In genomic region chr18:36095936-36096519, GRCh38 we compare ENCODE assay signal across 8 cellular contexts. TPM values are rescaled to one million over a fixed set of nuclear protein-coding genes. Genes with fewer than 3 reads are reported as not detected.
A peak's percentile ranks its signal among the peaks of the same experiment; 100 is the strongest.
DNase-seq lines count a peak whose midpoint lies in the region; ATAC-seq, FAIRE-seq and TF ChIP-seq lines count a peak whose summit lies in the region.

No MANE protein-coding gene starts in this region.

- no peak overlapping the region for H2AFZ ChIP-seq in astrocyte (ENCODE audit: low read depth, low read length)

- no peak for ATAC-seq in activated CD8-positive, alpha-beta memory T cell treated with anti-CD3 and anti-CD28 coated beads, Interleukin-2, amount 10 ng/mL, durations not matched to agents 7 days and 5 days
- ATAC-seq in GM21717 (IDR thresholded peaks at IDR 0.05; ENCODE audit: unreplicated experiment), result no peak

- peak; percentile 43 for TF ChIP-seq CTCF in astrocyte (IDR thresholded peaks at IDR 0.05; ENCODE audit: insufficient read depth, low read depth, low read length)
- TF ChIP-seq CTCF in tibial artery (IDR thresholded peaks at IDR 0.05), result peak; percentile 37 to 60

- H3K9ac ChIP-seq in astrocyte (ENCODE audit: low read length), result no peak overlapping the region

- H3K36me3 Mint-ChIP-seq in astrocyte (ENCODE audit: low read depth, unreplicated experiment), result no peaks in the 10 kb centered on the region
- no peaks in the 10 kb centered on the region for H3K36me3 Mint-ChIP-seq in immature natural killer cell
- no peaks in the 10 kb centered on the region for H3K36me3 Mint-ChIP-seq in activated CD8-positive, alpha-beta memory T cell treated with anti-CD3 and anti-CD28 coated beads, Interleukin-2, amount 10 ng/mL, durations not matched to agents 7 days and 5 days

- H3K79me2 ChIP-seq in astrocyte (ENCODE audit: insufficient read depth, low read length), result no peaks in the 10 kb centered on the region

- H3K27me3 ChIP-seq in astrocyte (ENCODE audit: insufficient read depth, low read length), result peaks cover 2% of the 10 kb centered on the region
- peaks cover 0 to under 1% of the 10 kb centered on the region in 2 donors for H3K27me3 ChIP-seq in tibial artery

- no peaks in the 10 kb centered on the region for H4K20me1 ChIP-seq in astrocyte (ENCODE audit: insufficient read depth, low read length)

- DNase-seq in AG20443 (ENCODE audit: low spot score), result peak; percentile 44
- no peak for DNase-seq in GM19239 (ENCODE audit: insufficient read length, low spot score)
- peak; percentile 63 for DNase-seq in NCI-H2171 (lab: John Stamatoyannopoulos, UW)
- peak; percentile 56 for DNase-seq in astrocyte (ENCODE audit: low read depth)
- peak; percentile 19 to 45 (median 26) for DNase-seq in immature natural killer cell
- DNase-seq in tibial artery, result no peak
- no peak for DNase-seq in activated CD8-positive, alpha-beta memory T cell treated with anti-CD3 and anti-CD28 coated beads, Interleukin-2, amount 10 ng/mL, durations not matched to agents 7 days and 5 days

- H3K27ac ChIP-seq in astrocyte (ENCODE audit: low read depth, low read length) (no peak overlapping the region), tibial artery (no peak overlapping the region)

- H3K4me1 ChIP-seq in astrocyte (ENCODE audit: insufficient read depth, low read length), result no peaks in the 10 kb centered on the region
- no peaks in the 10 kb centered on the region for H3K4me1 ChIP-seq in tibial artery

- H3K4me1 Mint-ChIP-seq in astrocyte (ENCODE audit: low read depth, unreplicated experiment), result no peaks in the 10 kb centered on the region
- H3K4me1 Mint-ChIP-seq in immature natural killer cell, result peaks cover 9 to 13% of the 10 kb centered on the region in 2 donors
- peaks cover 11% of the 10 kb centered on the region for H3K4me1 Mint-ChIP-seq in activated CD8-positive, alpha-beta memory T cell treated with anti-CD3 and anti-CD28 coated beads, Interleukin-2, amount 10 ng/mL, durations not matched to agents 7 days and 5 days

- FAIRE-seq in GM19239 (lab: Jason Lieb, UNC) (peak; percentile 58), astrocyte (lab: Jason Lieb, UNC) (peak; percentile 68)

- H3K4me2 ChIP-seq in astrocyte (ENCODE audit: low read length), result no peak overlapping the region

- H3K4me3 Mint-ChIP-seq in astrocyte (ENCODE audit: unreplicated experiment) (no peak overlapping the region), immature natural killer cell (no peak overlapping the region)
- H3K4me3 Mint-ChIP-seq in activated CD8-positive, alpha-beta memory T cell treated with anti-CD3 and anti-CD28 coated beads, Interleukin-2, amount 10 ng/mL, durations not matched to agents 7 days and 5 days, result no peak overlapping the region

- peaks cover 6% of the 10 kb centered on the region for H3K27me3 Mint-ChIP-seq in astrocyte (ENCODE audit: low read depth, unreplicated experiment)
- H3K27me3 Mint-ChIP-seq in immature natural killer cell (ENCODE audit: low read depth in 3 of 3), result no peaks in the 10 kb centered on the region
- peaks cover 14% of the 10 kb centered on the region for H3K27me3 Mint-ChIP-seq in activated CD8-positive, alpha-beta memory T cell treated with anti-CD3 and anti-CD28 coated beads, Interleukin-2, amount 10 ng/mL, durations not matched to agents 7 days and 5 days

- intact Hi-C loops in tibial artery (cut with DNase I; ENCODE audit: low total_unique reads), result loop anchor here (2.0 kb wide), 1 partner anchor 189 kb away; no protein-coding TSS in a partner anchor

- H3K36me3 ChIP-seq in astrocyte (ENCODE audit: insufficient read depth, low read length) (no peaks in the 10 kb centered on the region), tibial artery (no peaks in the 10 kb centered on the region)

- H3K4me3 ChIP-seq in astrocyte (ENCODE audit: insufficient read depth, low read depth, low read length), result no peak overlapping the region
- H3K4me3 ChIP-seq in tibial artery, result no peak overlapping the region

- no peak overlapping the region for H3K27ac Mint-ChIP-seq in astrocyte (ENCODE audit: unreplicated experiment)
- H3K27ac Mint-ChIP-seq in immature natural killer cell, result no peak overlapping the region
- no peak overlapping the region for H3K27ac Mint-ChIP-seq in activated CD8-positive, alpha-beta memory T cell treated with anti-CD3 and anti-CD28 coated beads, Interleukin-2, amount 10 ng/mL, durations not matched to agents 7 days and 5 days

- H3K9me3 Mint-ChIP-seq in astrocyte (ENCODE audit: unreplicated experiment), result no peaks in the 10 kb centered on the region
- H3K9me3 Mint-ChIP-seq in immature natural killer cell, result no peaks in the 10 kb centered on the region
- no peaks in the 10 kb centered on the region for H3K9me3 Mint-ChIP-seq in activated CD8-positive, alpha-beta memory T cell treated with anti-CD3 and anti-CD28 coated beads, Interleukin-2, amount 10 ng/mL, durations not matched to agents 7 days and 5 days (ENCODE audit: low read depth)

- CTCF ChIA-PET in activated CD8-positive, alpha-beta memory T cell treated with anti-CD3 and anti-CD28 coated beads, Interleukin-2, amount 10 ng/mL, durations not matched to agents 7 days and 5 days (lab: Charles Lee), result interaction anchor here (0.8 to 2.9 kb wide), 14 partner anchors 11 to 480 kb away, joined by 3 to 44 read pairs (median 4); partner anchors contain the start of gene SLC39A6

- H3K9me3 ChIP-seq in astrocyte (ENCODE audit: insufficient read depth, low read depth, low read length) (no peaks in the 10 kb centered on the region), tibial artery (no peaks in the 10 kb centered on the region)

RNA-seq across cellular contexts. Expression of gene RPRD1A, which starts 28.7 kb away (rescaled TPM):
- total RNA-seq in astrocyte, result 53.3 and 62.6 TPM in 2 replicates
- 10 to 100 TPM in 1 of 3 donors, 1 to 10 TPM in 2; 6.3 to 11.0 (median 7.4) TPM for polyA plus RNA-seq in immature natural killer cell
- 10 to 100 TPM; 26.2 to 33.4 TPM for total RNA-seq in activated CD8-positive, alpha-beta memory T cell treated with anti-CD3 and anti-CD28 coated beads, Interleukin-2, amount 10 ng/mL, durations not matched to agents 7 days and 5 days

RNA-seq across cellular contexts. Expression of gene SLC39A6, which starts 33.1 kb away (rescaled TPM):
- 81.3 and 87.3 TPM in 2 replicates for total RNA-seq in astrocyte
- 10 to 100 TPM; 23.8 to 40.9 (median 33.8) TPM for polyA plus RNA-seq in immature natural killer cell
- total RNA-seq in activated CD8-positive, alpha-beta memory T cell treated with anti-CD3 and anti-CD28 coated beads, Interleukin-2, amount 10 ng/mL, durations not matched to agents 7 days and 5 days, result 10 to 100 TPM; 19.3 to 29.4 TPM

RNA-seq across cellular contexts. Expression of gene ELP2, which starts 33.7 kb away (rescaled TPM):
- total RNA-seq in astrocyte, result 98.1 and 99.8 TPM in 2 replicates
- 10 to 100 TPM; 44.6 to 57.3 (median 48.3) TPM for polyA plus RNA-seq in immature natural killer cell
- 10 to 100 TPM; 58.8 to 67.6 TPM for total RNA-seq in activated CD8-positive, alpha-beta memory T cell treated with anti-CD3 and anti-CD28 coated beads, Interleukin-2, amount 10 ng/mL, durations not matched to agents 7 days and 5 days

Comparison
In these comparisons a context has a peak if more than half of its experiments do, and no peak if none do; other contexts are left out.
1. DNase-seq: peak in AG20443 (single experiment), NCI-H2171 (single experiment), astrocyte (single experiment) and immature natural killer cell (3 of 3); none in GM19239 (single experiment), tibial artery (0 of 2) and activated CD8-positive, alpha-beta memory T cell treated with anti-CD3 and anti-CD28 coated beads, Interleukin-2, amount 10 ng/mL, durations not matched to agents 7 days and 5 days (single experiment).